In genomic region chr14:74048291-74048690, GRCh38 we compare ENCODE assay signal across 15 cellular contexts. TPM values are rescaled to one million over a fixed set of nuclear protein-coding genes. Genes with fewer than 3 reads are reported as not detected.
DNase-seq lines count a peak whose midpoint lies in the region; FAIRE-seq and TF ChIP-seq lines count a peak whose summit lies in the region.
"Had no signal": no experiment of that assay in that cellular context is flagged by ENCODE, and none has a peak within 500 bp of the region (broad histone marks: within the 10 kb centered on the region; RNA-seq: fewer than 3 reads in every experiment).

No MANE protein-coding gene starts in this region.

- in situ Hi-C loops in GM13977 (cut with MboI; ENCODE audit: low pct_unique_long_range_greater_than_20kb, low sequenced_read_pairs, unreplicated experiment), result no loop called here

- DNase-seq in H54 (ENCODE audit: insufficient read length, low spot score) (no peak), NB4 (ENCODE audit: low read depth) (peak; percentile 16), cerebellar cortex (ENCODE audit: low spot score) (peak; percentile 25), osteocyte (ENCODE audit: extremely low spot score, unreplicated experiment) (peak; percentile 36), GM13977 (ENCODE audit: low spot score) (no peak), tibial artery (no peak)
- no peak for DNase-seq in activated T-cell treated with anti-CD3 and anti-CD28 coated beads, Interleukin-2, amount 50 U/mL, for 1 hour
- DNase-seq: activated CD8-positive, alpha-beta memory T cell treated with anti-CD3 and anti-CD28 coated beads, Interleukin-2, amount 50 U/mL, for 48 hours; activated naive CD8-positive, alpha-beta T cell treated with anti-CD3 and anti-CD28 coated beads, Interleukin-2, amount 50 U/mL, for 24 hours; gastrocnemius medialis; NCI-H345; SHP77 had no signal

- H3K4me3 Mint-ChIP-seq in osteocyte (ENCODE audit: unreplicated experiment), result no peak overlapping the region
- H3K4me3 Mint-ChIP-seq: activated naive CD8-positive, alpha-beta T cell treated with anti-CD3 and anti-CD28 coated beads, Interleukin-2, amount 50 U/mL, for 24 hours; dendritic cell treated with granulocyte-macrophage colony-stimulating factor and Interleukin-4, amounts not matched to agents 40 ng/mL and 50 ng/mL, for 4 days; nephron had no signal

- TF ChIP-seq CTCF in NB4 (IDR thresholded peaks at IDR 0.05; ENCODE audit: low read depth, low read length) (peak; percentile 8), osteocyte (IDR thresholded peaks at IDR 0.05) (no peak), GM13977 (IDR thresholded peaks at IDR 0.05; ENCODE audit: extremely low read depth, insufficient read depth, missing control alignments) (no peak), tibial artery (IDR thresholded peaks at IDR 0.05) (no peak)

- no peaks in the 10 kb centered on the region for H3K4me1 ChIP-seq in tibial artery
- H3K4me1 ChIP-seq: gastrocnemius medialis had no signal

- no peak overlapping the region for H3K27ac Mint-ChIP-seq in osteocyte (ENCODE audit: unreplicated experiment)
- H3K27ac Mint-ChIP-seq: activated naive CD8-positive, alpha-beta T cell treated with anti-CD3 and anti-CD28 coated beads, Interleukin-2, amount 50 U/mL, for 24 hours; dendritic cell treated with granulocyte-macrophage colony-stimulating factor and Interleukin-4, amounts not matched to agents 40 ng/mL and 50 ng/mL, for 4 days; nephron had no signal

- no peaks in the 10 kb centered on the region for H3K4me1 Mint-ChIP-seq in osteocyte (ENCODE audit: unreplicated experiment)
- H3K4me1 Mint-ChIP-seq: activated naive CD8-positive, alpha-beta T cell treated with anti-CD3 and anti-CD28 coated beads, Interleukin-2, amount 50 U/mL, for 24 hours; nephron had no signal

- H3K27ac ChIP-seq in tibial artery, result no peak overlapping the region
- H3K27ac ChIP-seq: gastrocnemius medialis, thoracic aorta had no signal

- no peaks in the 10 kb centered on the region for H3K27me3 Mint-ChIP-seq in osteocyte (ENCODE audit: unreplicated experiment)
- H3K27me3 Mint-ChIP-seq: activated naive CD8-positive, alpha-beta T cell treated with anti-CD3 and anti-CD28 coated beads, Interleukin-2, amount 50 U/mL, for 24 hours; dendritic cell treated with granulocyte-macrophage colony-stimulating factor and Interleukin-4, amounts not matched to agents 40 ng/mL and 50 ng/mL, for 4 days had no signal

- H3K27me3 ChIP-seq in tibial artery, result no peaks in the 10 kb centered on the region
- H3K27me3 ChIP-seq: gastrocnemius medialis had no signal

- intact Hi-C loops in tibial artery (cut with DNase I; ENCODE audit: low total_unique reads), result no loop called here

- peaks cover 0 to 16% (median 0%) of the 10 kb centered on the region in 3 donors for H3K36me3 ChIP-seq in tibial artery
- H3K36me3 ChIP-seq: gastrocnemius medialis, thoracic aorta had no signal

- H3K9me3 Mint-ChIP-seq in osteocyte (ENCODE audit: unreplicated experiment), result no peaks in the 10 kb centered on the region
- H3K9me3 Mint-ChIP-seq: activated naive CD8-positive, alpha-beta T cell treated with anti-CD3 and anti-CD28 coated beads, Interleukin-2, amount 50 U/mL, for 24 hours; dendritic cell treated with granulocyte-macrophage colony-stimulating factor and Interleukin-4, amounts not matched to agents 40 ng/mL and 50 ng/mL, for 4 days; nephron had no signal

- H3K4me3 ChIP-seq in NB4 (ENCODE audit: low read depth, low read length) (no peak overlapping the region), tibial artery (no peak overlapping the region)
- H3K4me3 ChIP-seq: gastrocnemius medialis, thoracic aorta had no signal

- peak; percentile 41 for FAIRE-seq in H54 (lab: Jason Lieb, UNC)

- H3K9me3 ChIP-seq in tibial artery, result no peaks in the 10 kb centered on the region
- H3K9me3 ChIP-seq: gastrocnemius medialis, thoracic aorta had no signal

- H3K36me3 Mint-ChIP-seq in osteocyte (ENCODE audit: unreplicated experiment), result peaks cover 11% of the 10 kb centered on the region

- no peak for TF ChIP-seq POLR2A in H54 (IDR thresholded peaks at IDR 0.05; ENCODE audit: low read depth, low read length)
- TF ChIP-seq POLR2A in NB4 (IDR thresholded peaks at IDR 0.05; ENCODE audit: extremely low read depth, insufficient read length), result no peak

RNA-seq across cellular contexts. Expression of gene BBOF1, which starts 29.1 kb away (rescaled TPM):
- 8.0 and 9.1 TPM in 2 replicates for total RNA-seq in osteocyte

RNA-seq across cellular contexts. Expression of gene ENTPD5, which starts 29.2 kb away (rescaled TPM):
- 17.0 and 18.4 TPM in 2 replicates for total RNA-seq in osteocyte

RNA-seq across cellular contexts. Expression of gene ALDH6A1, which starts 36.0 kb away (rescaled TPM):
- total RNA-seq in osteocyte, result 25.6 and 25.7 TPM in 2 replicates

RNA-seq across cellular contexts. Expression of gene LIN52, which starts 36.5 kb away (rescaled TPM):
- 9.0 and 10.4 TPM in 2 replicates for total RNA-seq in osteocyte

Comparison
In these comparisons a context has a peak if more than half of its experiments do, and no peak if none do; other contexts are left out.
1. DNase-seq: peak in NB4 (single experiment), cerebellar cortex (single experiment) and osteocyte (single experiment); none in H54 (single experiment), GM13977 (single experiment), tibial artery (0 of 2) and activated T-cell treated with anti-CD3 and anti-CD28 coated beads, Interleukin-2, amount 50 U/mL, for 1 hour (single experiment).